In the genomic region with DNA sequence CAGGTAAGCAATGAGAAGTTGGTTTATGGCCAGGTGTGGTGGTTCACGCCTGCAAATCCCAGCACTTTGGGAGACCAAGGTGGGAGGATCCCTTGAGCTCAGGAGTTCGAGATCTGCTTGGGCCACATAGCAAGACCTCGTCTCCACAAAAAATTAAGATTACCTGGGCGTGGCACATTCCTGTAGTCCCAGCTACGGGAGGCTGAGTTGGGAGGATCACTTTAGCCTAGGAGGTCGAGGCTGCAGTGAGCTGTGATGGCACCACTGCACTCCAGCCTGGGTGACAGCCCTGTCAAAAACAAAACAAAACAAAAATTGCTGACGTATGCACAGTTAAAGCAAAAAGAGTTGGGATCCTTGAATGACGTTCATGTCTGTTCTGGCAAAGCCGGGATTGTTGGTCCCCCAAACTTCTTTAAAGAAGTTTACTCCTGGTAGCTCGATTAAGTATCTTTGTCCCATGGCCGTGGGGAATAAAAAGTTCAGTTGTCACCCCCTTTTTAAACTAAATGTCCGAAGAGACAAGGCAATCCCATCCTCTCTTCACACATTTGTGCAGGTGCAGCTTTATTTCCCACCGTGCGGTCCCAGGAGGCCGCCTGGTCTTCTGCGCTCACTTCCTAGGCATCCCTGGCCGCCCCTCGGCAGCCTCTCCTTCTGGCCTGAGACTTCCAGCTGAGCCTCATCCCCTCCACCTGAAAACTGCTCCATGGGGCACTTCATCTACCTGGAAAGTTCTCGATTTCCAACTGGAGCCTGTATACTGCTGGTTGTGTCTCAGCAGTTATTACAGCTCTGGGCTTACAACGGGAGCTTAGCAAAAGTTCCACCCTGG, we compare ENCODE assay signal across 9 cellular contexts. TPM values are rescaled to one million over a fixed set of nuclear protein-coding genes. Genes with fewer than 3 reads are reported as not detected.
DNase-seq lines count a peak whose midpoint lies in the region; ATAC-seq, FAIRE-seq and TF ChIP-seq lines count a peak whose summit lies in the region.
"Had no signal": no experiment of that assay in that cellular context is flagged by ENCODE, and none has a peak within 500 bp of the region (broad histone marks: within the 10 kb centered on the region; RNA-seq: fewer than 3 reads in every experiment).

No MANE protein-coding gene starts in this region.

- H3K79me2 ChIP-seq in hepatocyte, result peaks cover 51% of the 10 kb centered on the region

- H3K27me3 ChIP-seq in hepatocyte (no peaks in the 10 kb centered on the region), small intestine (ENCODE audit: control insufficient read depth in 2 of 2, insufficient read depth in 2 of 2, low read length in 2 of 2) (no peaks in the 10 kb centered on the region)

- H3K9me3 ChIP-seq in hepatocyte (ENCODE audit: low read depth) (no peaks in the 10 kb centered on the region), small intestine (ENCODE audit: control insufficient read depth, low read depth) (no peaks in the 10 kb centered on the region)

- no peak for FAIRE-seq in small intestine (lab: Jason Lieb, UNC)
- FAIRE-seq: colon had no signal

- 47% methylated on average over 20 of the region's 20 CpGs for WGBS in hepatocyte (ENCODE audit: low lambda C conversion rate, missing lambda C conversion rate)
- 24 to 45% (median 42%) methylated on average over 20 of the region's 20 CpGs for WGBS in small intestine, 3 donors

- H3K9me3 Mint-ChIP-seq in activated CD4-positive, alpha-beta T cell treated with anti-CD3 and anti-CD28 coated beads, Interleukin-2, amount 10 ng/mL, durations not matched to agents 24 days and 14 days, result no peaks in the 10 kb centered on the region
- no peaks in the 10 kb centered on the region for H3K9me3 Mint-ChIP-seq in activated T-helper 17 cell treated with anti-CD3 and anti-CD28 coated beads, Interleukin-2, amount 50 U/mL, for 72 hours

- peak overlapping the region; percentile 86 for H3K4me3 ChIP-seq in hepatocyte
- peak overlapping the region; percentile 72 to 100 for H3K4me3 ChIP-seq in small intestine (ENCODE audit: low read depth in 1 of 2, low read length in 2 of 2)

- H4K20me1 ChIP-seq in hepatocyte (ENCODE audit: insufficient read depth, poor library complexity, severe bottlenecking), result peaks cover 21% of the 10 kb centered on the region

- H3K4me3 Mint-ChIP-seq in activated CD4-positive, alpha-beta T cell treated with anti-CD3 and anti-CD28 coated beads, Interleukin-2, amount 10 ng/mL, durations not matched to agents 24 days and 14 days, result peak overlapping the region; percentile 88
- H3K4me3 Mint-ChIP-seq in activated T-helper 17 cell treated with anti-CD3 and anti-CD28 coated beads, Interleukin-2, amount 50 U/mL, for 72 hours, result peak overlapping the region; percentile 89

- intact Hi-C loops in activated CD4-positive, alpha-beta T cell treated with anti-CD3 and anti-CD28 coated beads, Interleukin-2, amount 10 ng/mL, durations not matched to agents 24 days and 14 days (cut with micrococcal nuclease), result no loop called here

- H3K36me3 ChIP-seq in hepatocyte (replicated peaks; ENCODE audit: insufficient read depth, low read depth) (no peaks in the 10 kb centered on the region), small intestine (ENCODE audit: control insufficient read depth in 2 of 2, insufficient read depth in 2 of 2, low read length in 2 of 2) (peaks cover 0 to 2% of the 10 kb centered on the region in 2 donors)

- no peak for DNase-seq in activated CD4-positive, alpha-beta T cell treated with anti-CD3 and anti-CD28 coated beads, Interleukin-2, amount 10 ng/mL, durations not matched to agents 24 days and 14 days
- no peak for DNase-seq in activated CD4-positive, alpha-beta T cell treated with anti-CD3 and anti-CD28 coated beads for 1 hour
- DNase-seq in hepatocyte (ENCODE audit: low spot score) (no peak), small intestine (no peak), putamen (ENCODE audit: low spot score) (no peak)
- DNase-seq in stimulated activated CD4-positive, alpha-beta T cell treated with anti-CD3 and anti-CD28 coated beads, Interleukin-4, amount 100 ng/mL, for 1 hour, result no peak

- peak overlapping the region; percentile 82 for H3K27ac Mint-ChIP-seq in activated CD4-positive, alpha-beta T cell treated with anti-CD3 and anti-CD28 coated beads, Interleukin-2, amount 10 ng/mL, durations not matched to agents 24 days and 14 days
- H3K27ac Mint-ChIP-seq in activated T-helper 17 cell treated with anti-CD3 and anti-CD28 coated beads, Interleukin-2, amount 50 U/mL, for 72 hours, result peak overlapping the region; percentile 86

- ATAC-seq in HG03045 (IDR thresholded peaks at IDR 0.05; ENCODE audit: unreplicated experiment), result peak; percentile 17
- no peak for ATAC-seq in activated T-helper 17 cell treated with anti-CD3 and anti-CD28 coated beads, Interleukin-2, amount 50 U/mL, for 72 hours (replicated peaks)

- peak overlapping the region; percentile 95 for H3K4me2 ChIP-seq in hepatocyte

- H3K27ac ChIP-seq in hepatocyte (peak overlapping the region; percentile 94), small intestine (ENCODE audit: low read depth in 1 of 2, low read length in 1 of 2) (peak overlapping the region; percentile 74 to 98)

- TF ChIP-seq CTCF in hepatocyte (IDR thresholded peaks at IDR 0.05; ENCODE audit: poor library complexity), result no peak

- H3K27me3 Mint-ChIP-seq in activated CD4-positive, alpha-beta T cell treated with anti-CD3 and anti-CD28 coated beads, Interleukin-2, amount 10 ng/mL, durations not matched to agents 24 days and 14 days, result peaks cover 4% of the 10 kb centered on the region
- no peaks in the 10 kb centered on the region for H3K27me3 Mint-ChIP-seq in activated T-helper 17 cell treated with anti-CD3 and anti-CD28 coated beads, Interleukin-2, amount 50 U/mL, for 72 hours

- peaks cover 28% of the 10 kb centered on the region for H3K4me1 Mint-ChIP-seq in activated CD4-positive, alpha-beta T cell treated with anti-CD3 and anti-CD28 coated beads, Interleukin-2, amount 10 ng/mL, durations not matched to agents 24 days and 14 days
- peaks cover 16% of the 10 kb centered on the region for H3K4me1 Mint-ChIP-seq in activated T-helper 17 cell treated with anti-CD3 and anti-CD28 coated beads, Interleukin-2, amount 50 U/mL, for 72 hours

- H3K4me1 ChIP-seq in hepatocyte (ENCODE audit: insufficient read depth) (peaks cover 18% of the 10 kb centered on the region), small intestine (ENCODE audit: control insufficient read depth in 2 of 2, insufficient read depth in 1 of 2, low read depth in 1 of 2, low read length in 1 of 2) (peaks cover 0 to 10% of the 10 kb centered on the region in 2 donors)

- H2AFZ ChIP-seq in hepatocyte, result peak overlapping the region; percentile 97

- H3K9me2 ChIP-seq in hepatocyte (replicated peaks; ENCODE audit: insufficient read depth), result no peaks in the 10 kb centered on the region

- peaks cover 5% of the 10 kb centered on the region for H3K36me3 Mint-ChIP-seq in activated CD4-positive, alpha-beta T cell treated with anti-CD3 and anti-CD28 coated beads, Interleukin-2, amount 10 ng/mL, durations not matched to agents 24 days and 14 days (ENCODE audit: low read depth)
- peaks cover 12% of the 10 kb centered on the region for H3K36me3 Mint-ChIP-seq in activated T-helper 17 cell treated with anti-CD3 and anti-CD28 coated beads, Interleukin-2, amount 50 U/mL, for 72 hours (ENCODE audit: low read depth)

RNA-seq across cellular contexts. Expression of a gene that starts 0.8 kb away (rescaled TPM):
- total RNA-seq in activated CD4-positive, alpha-beta T cell treated with anti-CD3 and anti-CD28 coated beads, Interleukin-2, amount 10 ng/mL, durations not matched to agents 24 days and 14 days, result 19.6 and 20.7 TPM in 2 replicates
- total RNA-seq in activated T-helper 17 cell treated with anti-CD3 and anti-CD28 coated beads, Interleukin-2, amount 50 U/mL, for 72 hours, result 10 to 100 TPM; 12.8 to 15.6 TPM
- 28.0 and 37.0 TPM in 2 replicates for total RNA-seq in hepatocyte
- polyA plus RNA-seq in hepatocyte (6.1 and 6.7 TPM in 2 replicates), small intestine (1 to 10 TPM; 6.3 to 8.6 (median 6.7) TPM)
